In genomic region chr1:154469844-154470417, GRCh38 we compare ENCODE assay signal across 1 cellular context.
TF ChIP-seq lines count a peak whose summit lies in the region.

No MANE protein-coding gene starts in this region.

TF ChIP-seq in WTC11, 78 proteins besides CTCF, POLR2A, EP300 and RAD21 (continued from another document):
- no peak for TF ChIP-seq ARID4B (CRISPR knock-in tag; IDR thresholded peaks at IDR 0.05; ENCODE audit: borderline replicate concordance)
- no peak for TF ChIP-seq E2F1 (CRISPR knock-in tag; IDR thresholded peaks at IDR 0.05)
- TF ChIP-seq GTF2I (CRISPR knock-in tag; conservative IDR thresholded peaks at IDR 0.05) = no peak
- no peak for TF ChIP-seq ERG (CRISPR knock-in tag; IDR thresholded peaks at IDR 0.05)
- no peak for TF ChIP-seq ZNF512 (CRISPR knock-in tag; IDR thresholded peaks at IDR 0.05; ENCODE audit: borderline replicate concordance)
- no peak for TF ChIP-seq SMAD3 (CRISPR knock-in tag; IDR thresholded peaks at IDR 0.05; ENCODE audit: borderline replicate concordance)
- TF ChIP-seq ZNF532 (CRISPR knock-in tag; IDR thresholded peaks at IDR 0.05; ENCODE audit: borderline replicate concordance) = no peak
- no peak for TF ChIP-seq ATF2 (CRISPR knock-in tag; IDR thresholded peaks at IDR 0.05; ENCODE audit: borderline replicate concordance, low read depth)
- no peak for TF ChIP-seq STAT6 (CRISPR knock-in tag; conservative IDR thresholded peaks at IDR 0.05; ENCODE audit: low read depth)
- TF ChIP-seq CDX4 (CRISPR knock-in tag; IDR thresholded peaks at IDR 0.05; ENCODE audit: borderline replicate concordance) = no peak
TF ChIP-seq in WTC11: peak in this region for 0.
